In the genomic region with DNA sequence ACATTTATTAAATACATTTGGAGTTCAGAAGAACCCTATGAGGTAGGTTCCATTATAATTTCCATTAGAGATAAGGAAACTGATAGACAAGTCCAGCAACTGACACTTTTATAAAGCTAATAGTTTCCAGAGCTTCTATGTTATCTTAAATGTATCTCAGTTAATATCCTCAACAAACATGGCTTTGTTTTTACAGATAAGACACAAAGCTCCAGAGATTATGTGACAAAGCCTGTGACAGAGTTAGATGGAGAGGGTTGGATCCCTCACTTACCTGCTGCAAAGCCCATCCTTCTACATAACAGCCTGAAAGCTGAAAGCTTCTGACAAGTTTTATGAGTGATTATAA, we compare ENCODE assay signal across 1 cellular context.
TF ChIP-seq lines count a peak whose summit lies in the region.

No MANE protein-coding gene starts in this region.

TF ChIP-seq in A549, 52 proteins besides CTCF, POLR2A, EP300 and RAD21:
- TF ChIP-seq, protein P1, sequence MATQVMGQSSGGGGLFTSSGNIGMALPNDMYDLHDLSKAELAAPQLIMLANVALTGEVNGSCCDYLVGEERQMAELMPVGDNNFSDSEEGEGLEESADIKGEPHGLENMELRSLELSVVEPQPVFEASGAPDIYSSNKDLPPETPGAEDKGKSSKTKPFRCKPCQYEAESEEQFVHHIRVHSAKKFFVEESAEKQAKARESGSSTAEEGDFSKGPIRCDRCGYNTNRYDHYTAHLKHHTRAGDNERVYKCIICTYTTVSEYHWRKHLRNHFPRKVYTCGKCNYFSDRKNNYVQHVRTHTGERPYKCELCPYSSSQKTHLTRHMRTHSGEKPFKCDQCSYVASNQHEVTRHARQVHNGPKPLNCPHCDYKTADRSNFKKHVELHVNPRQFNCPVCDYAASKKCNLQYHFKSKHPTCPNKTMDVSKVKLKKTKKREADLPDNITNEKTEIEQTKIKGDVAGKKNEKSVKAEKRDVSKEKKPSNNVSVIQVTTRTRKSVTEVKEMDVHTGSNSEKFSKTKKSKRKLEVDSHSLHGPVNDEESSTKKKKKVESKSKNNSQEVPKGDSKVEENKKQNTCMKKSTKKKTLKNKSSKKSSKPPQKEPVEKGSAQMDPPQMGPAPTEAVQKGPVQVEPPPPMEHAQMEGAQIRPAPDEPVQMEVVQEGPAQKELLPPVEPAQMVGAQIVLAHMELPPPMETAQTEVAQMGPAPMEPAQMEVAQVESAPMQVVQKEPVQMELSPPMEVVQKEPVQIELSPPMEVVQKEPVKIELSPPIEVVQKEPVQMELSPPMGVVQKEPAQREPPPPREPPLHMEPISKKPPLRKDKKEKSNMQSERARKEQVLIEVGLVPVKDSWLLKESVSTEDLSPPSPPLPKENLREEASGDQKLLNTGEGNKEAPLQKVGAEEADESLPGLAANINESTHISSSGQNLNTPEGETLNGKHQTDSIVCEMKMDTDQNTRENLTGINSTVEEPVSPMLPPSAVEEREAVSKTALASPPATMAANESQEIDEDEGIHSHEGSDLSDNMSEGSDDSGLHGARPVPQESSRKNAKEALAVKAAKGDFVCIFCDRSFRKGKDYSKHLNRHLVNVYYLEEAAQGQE (IDR thresholded peaks at IDR 0.05) = no peak
- no peak for TF ChIP-seq SMC3 (IDR thresholded peaks at IDR 0.05)
- TF ChIP-seq, protein P2, sequence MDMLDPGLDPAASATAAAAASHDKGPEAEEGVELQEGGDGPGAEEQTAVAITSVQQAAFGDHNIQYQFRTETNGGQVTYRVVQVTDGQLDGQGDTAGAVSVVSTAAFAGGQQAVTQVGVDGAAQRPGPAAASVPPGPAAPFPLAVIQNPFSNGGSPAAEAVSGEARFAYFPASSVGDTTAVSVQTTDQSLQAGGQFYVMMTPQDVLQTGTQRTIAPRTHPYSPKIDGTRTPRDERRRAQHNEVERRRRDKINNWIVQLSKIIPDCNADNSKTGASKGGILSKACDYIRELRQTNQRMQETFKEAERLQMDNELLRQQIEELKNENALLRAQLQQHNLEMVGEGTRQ (IDR thresholded peaks at IDR 0.05) = no peak
- TF ChIP-seq GATA3 (IDR thresholded peaks at IDR 0.05; ENCODE audit: borderline replicate concordance) = no peak
- TF ChIP-seq RNF2 (IDR thresholded peaks at IDR 0.05; ENCODE audit: borderline replicate concordance, low read depth) = no peak
- TF ChIP-seq KDM1A (IDR thresholded peaks at IDR 0.05; ENCODE audit: low read depth) = no peak
- TF ChIP-seq POLR2AphosphoS2 (conservative IDR thresholded peaks at IDR 0.05; ENCODE audit: low read length) = no peak
